In genomic region chr7:157276731-157277562, GRCh38 we compare ENCODE assay signal across 8 cellular contexts. TPM values are rescaled to one million over a fixed set of nuclear protein-coding genes. Genes with fewer than 3 reads are reported as not detected.
DNase-seq lines count a peak whose midpoint lies in the region; ATAC-seq, FAIRE-seq and TF ChIP-seq lines count a peak whose summit lies in the region.

No MANE protein-coding gene starts in this region.

- H3K4me3 ChIP-seq in HepG2 (replicated peaks in 1 of 3; ENCODE audit: insufficient read depth in 1 of 3, low read depth in 2 of 3, low read length in 3 of 3) (peak overlapping the region; percentile 31 to 59 (median 31); a peak in 3 of 6 replicates), right lobe of liver (no peak overlapping the region), aorta (ENCODE audit: low read length in 2 of 2) (no peak overlapping the region), right atrium auricular region (no peak overlapping the region)

- peaks cover 4 to 22% of the 10 kb centered on the region in 2 experiments; a peak in 4 of 5 replicates for H3K27me3 ChIP-seq in HepG2 (ENCODE audit: control insufficient read depth in 1 of 2, insufficient read depth in 2 of 2, low read length in 2 of 2)
- no peaks in the 10 kb centered on the region for H3K27me3 ChIP-seq in right lobe of liver
- no peaks in the 10 kb centered on the region for H3K27me3 ChIP-seq in aorta (ENCODE audit: control insufficient read depth in 1 of 2, insufficient read depth in 2 of 2, low read length in 1 of 2)
- no peaks in the 10 kb centered on the region for H3K27me3 ChIP-seq in right atrium auricular region

- CTCF ChIA-PET in HepG2 (lab: Yijun Ruan, JAX; ENCODE audit: low intra/inter-chr PET ratio, low total read pairs), result no interaction called here

- no peaks in the 10 kb centered on the region for H3K36me3 ChIP-seq in HepG2 (replicated peaks in 1 of 2; ENCODE audit: control insufficient read depth in 1 of 2, insufficient read depth in 2 of 2, low read length in 2 of 2)
- H3K36me3 ChIP-seq in right lobe of liver, result no peaks in the 10 kb centered on the region
- H3K36me3 ChIP-seq in aorta (ENCODE audit: control insufficient read depth in 1 of 2, insufficient read depth in 2 of 2, low read length in 1 of 2), result no peaks in the 10 kb centered on the region
- H3K36me3 ChIP-seq in right atrium auricular region, result no peaks in the 10 kb centered on the region

- TF ChIP-seq RAD21 in HepG2 (CRISPR knock-in tag; IDR thresholded peaks at IDR 0.05), result no peak

- H3K9me3 ChIP-seq in HepG2 (ENCODE audit: low read length) (no peaks in the 10 kb centered on the region), right lobe of liver (no peaks in the 10 kb centered on the region), aorta (ENCODE audit: control insufficient read depth, low read length) (no peaks in the 10 kb centered on the region), right atrium auricular region (no peaks in the 10 kb centered on the region)

- H4K20me1 ChIP-seq in HepG2 (ENCODE audit: insufficient read depth, low read length), result no peaks in the 10 kb centered on the region

- intact Hi-C loops in HepG2 (cut with micrococcal nuclease; ENCODE audit: unreplicated experiment) (no loop called here), right lobe of liver (cut with DNase I) (loop anchor here in 1 of 2 donors (10.0 kb wide), 1 partner anchor 302 kb away; no protein-coding TSS in a partner anchor), aorta (cut with DNase I) (loop anchor here in 1 of 2 donors (5.0 kb wide), 2 partner anchors 60 to 380 kb away; partner anchors contain the start of gene DNAJB6)

- TF ChIP-seq CTCF in HepG2 (CRISPR knock-in tag; IDR thresholded peaks at IDR 0.05), result no peak
- TF ChIP-seq CTCF in right lobe of liver (IDR thresholded peaks at IDR 0.05), result no peak
- TF ChIP-seq CTCF in right atrium auricular region (IDR thresholded peaks at IDR 0.05), result no peak

- H3K4me1 ChIP-seq in HepG2 (ENCODE audit: insufficient read depth, low read length), result peaks cover 84% of the 10 kb centered on the region
- H3K4me1 ChIP-seq in right lobe of liver, result peaks cover 0 to 32% (median 5%) of the 10 kb centered on the region in 4 donors
- H3K4me1 ChIP-seq in aorta (ENCODE audit: control insufficient read depth in 1 of 2, insufficient read depth in 2 of 2, low read length in 2 of 2), result no peaks in the 10 kb centered on the region
- H3K4me1 ChIP-seq in right atrium auricular region, result peaks cover 0 to 47% of the 10 kb centered on the region in 2 donors

- no peaks in the 10 kb centered on the region for H3K79me2 ChIP-seq in HepG2 (ENCODE audit: insufficient read depth, low read length)

- in situ Hi-C loops in HepG2 (cut with HindIII; ENCODE audit: extremely low pct_ligation_motif_present, low pct_unique_long_range_greater_than_20kb), result no loop called here

- H3K9ac ChIP-seq in HepG2 (ENCODE audit: insufficient read depth, low read depth, low read length), result 0 out of 2 replicates have a peak overlapping the region, but pooled peaks have one; percentile 8

- POLR2A ChIA-PET in HepG2 (lab: Yijun Ruan, JAX), result no interaction called here

- ATAC-seq in HepG2 (peak; percentile 1; the same call in 2 of the 3 replicates), right lobe of liver (no peak), aorta (ENCODE audit: low FRiP score) (no peak), GM19328 (IDR thresholded peaks at IDR 0.05; ENCODE audit: unreplicated experiment) (no peak), HG03354 (IDR thresholded peaks at IDR 0.05; ENCODE audit: poor library complexity, severe bottlenecking, unreplicated experiment) (no peak)

- WGBS in HepG2 (ENCODE audit: low lambda C conversion rate), result 29% methylated on average over 15 of the region's 21 CpGs
- WGBS in right lobe of liver (ENCODE audit: insufficient coverage, low coverage, low lambda C conversion rate, missing lambda C conversion rate), result 18% methylated on average over 5 of the region's 21 CpGs
- 38 to 51% methylated on average over 20 to 21 of the region's 21 CpGs for WGBS in aorta, 2 donors

- DNase-seq in HepG2 (ENCODE audit: low spot score) (no peak), right lobe of liver (no peak), RKO (ENCODE audit: low spot score) (peak; percentile 50), epidermal melanocyte (ENCODE audit: insufficient read length, low spot score) (peak; percentile 63), aorta (peak; percentile 72 to 79), right atrium auricular region (ENCODE audit: low spot score) (no peak)

- H3K27ac ChIP-seq in HepG2 (ENCODE audit: extremely low read length, insufficient read depth, low read length), result no peak overlapping the region
- H3K27ac ChIP-seq in right lobe of liver, result no peak overlapping the region
- H3K27ac ChIP-seq in aorta (ENCODE audit: low read depth in 1 of 2, low read length in 2 of 2), result no peak overlapping the region
- H3K27ac ChIP-seq in right atrium auricular region, result no peak overlapping the region

- no peak for FAIRE-seq in HepG2 (lab: Jason Lieb, UNC)

- no peak for TF ChIP-seq EP300 in HepG2 (IDR thresholded peaks at IDR 0.05; ENCODE audit: low read depth in 2 of 2, low read length in 2 of 2)
- no peak for TF ChIP-seq EP300 in HepG2 (CRISPR knock-in tag; IDR thresholded peaks at IDR 0.05; ENCODE audit: borderline replicate concordance)

- no TSS peak for BruUV-seq in HepG2 (replicated peaks; lab: Mats Ljungman, UMichigan)

- no peak overlapping the region for H2AFZ ChIP-seq in HepG2 (ENCODE audit: low read length)

- no peak for TF ChIP-seq POLR2A in HepG2 (IDR thresholded peaks at IDR 0.05; ENCODE audit: insufficient read depth in 1 of 2, low read depth in 2 of 2, low read length in 2 of 2)
- TF ChIP-seq POLR2A in right lobe of liver (IDR thresholded peaks at IDR 0.05), result no peak

- peak overlapping the region; percentile 66 for H3K4me2 ChIP-seq in HepG2 (ENCODE audit: low read depth, low read length)

TF ChIP-seq in HepG2, 621 proteins besides CTCF, POLR2A, EP300 and RAD21 (continues in another document):
- TF ChIP-seq ZNF326 (CRISPR knock-in tag; IDR thresholded peaks at IDR 0.05; ENCODE audit: borderline replicate concordance) (no peak), HNF1B (CRISPR knock-in tag; IDR thresholded peaks at IDR 0.05) (0 out of 2 replicates have a peak, but pooled peaks have one; percentile 33)

RNA-seq across cellular contexts. Expression of gene DNAJB6, which starts 59.9 kb away (rescaled TPM):
- total RNA-seq in HepG2 (2016; rRNA removed; fragmentation: Illumina TruSeq; extraction: Trizol) (53.9 and 72.9 TPM in 2 replicates), right lobe of liver (10 to 100 TPM; 24.5 to 38.0 (median 35.2) TPM), aorta (100 to 1,000 TPM; 130 to 143 TPM), right atrium auricular region (100 to 1,000 TPM; 134 to 137 TPM)
- total RNA-seq in HepG2 (2016; cell fraction: cytosol; rRNA removed; fragmentation: Illumina TruSeq; extraction: Trizol; ENCODE audit: low read depth), result 51.7 and 58.5 TPM in 2 replicates
- 57.3 and 66.0 TPM in 2 replicates for total RNA-seq in HepG2 (2016; cell fraction: insoluble cytoplasmic fraction; rRNA removed; fragmentation: Illumina TruSeq; extraction: Trizol)
- 37.1 and 38.2 TPM in 2 replicates for total RNA-seq in HepG2 (2016; cell fraction: membrane; rRNA removed; fragmentation: Illumina TruSeq; extraction: Trizol)
- 31.6 and 33.1 TPM in 2 replicates for total RNA-seq in HepG2 (2016; cell fraction: nucleus; rRNA removed; fragmentation: Illumina TruSeq; extraction: Trizol)
- polyA plus RNA-seq in HepG2 (2011; rRNA removed) (27.1 and 29.9 TPM in 2 replicates), aorta (100 to 1,000 TPM; 118 to 126 TPM)
- 14.8 and 23.9 TPM in 2 replicates for polyA plus RNA-seq in HepG2 (2011; cell fraction: cytosol; rRNA removed)
- polyA plus RNA-seq in HepG2 (2011; cell fraction: nucleus; rRNA removed), result 22.1 and 25.2 TPM in 2 replicates
- 61.9 and 67.0 TPM in 2 replicates for polyA plus RNA-seq in HepG2 (2012)
- polyA plus RNA-seq in HepG2 (2016; cell fraction: cytosol; fragmentation: Illumina TruSeq; extraction: Trizol; ENCODE audit: low read depth), result 15.6 and 19.2 TPM in 2 replicates
- 96.0 and 98.3 TPM in 2 replicates for polyA plus RNA-seq in HepG2 (2016; cell fraction: insoluble cytoplasmic fraction; fragmentation: Illumina TruSeq; extraction: Trizol; ENCODE audit: low read depth)
- 29.1 and 33.0 TPM in 2 replicates for polyA plus RNA-seq in HepG2 (2016; cell fraction: membrane; fragmentation: Illumina TruSeq; extraction: Trizol; ENCODE audit: low read depth)
- polyA plus RNA-seq in HepG2 (2016; cell fraction: nucleus; fragmentation: Illumina TruSeq; extraction: Trizol; ENCODE audit: insufficient read depth, low read depth), result 55.8 and 62.6 TPM in 2 replicates
- 18.1 and 22.3 TPM in 2 replicates for polyA minus RNA-seq in HepG2 (2011; rRNA and poly(A)+ RNA removed; ENCODE audit: low replicate concordance)
- polyA minus RNA-seq in HepG2 (2011; cell fraction: cytosol; rRNA and poly(A)+ RNA removed), result 25.6 and 28.2 TPM in 2 replicates
- polyA minus RNA-seq in HepG2 (2011; cell fraction: nucleus; rRNA and poly(A)+ RNA removed), result 43.9 and 51.2 TPM in 2 replicates

Comparison
In these comparisons a context has a peak if more than half of its experiments do, and no peak if none do; other contexts are left out.
1. H3K4me3 ChIP-seq: peak in HepG2 (3 of 3); none in right lobe of liver (0 of 3), aorta (0 of 2) and right atrium auricular region (0 of 2).
2. DNase-seq: peak in RKO (single experiment), epidermal melanocyte (single experiment) and aorta (2 of 2); none in HepG2 (single experiment), right lobe of liver (0 of 3) and right atrium auricular region (single experiment).